14 cellular contexts compared by ENCODE assay signal in genomic region chr5:31853398-31854135, GRCh38.
DNase-seq lines count a peak whose midpoint lies in the region; ATAC-seq and TF ChIP-seq lines count a peak whose summit lies in the region.
"Had no signal": no experiment of that assay in that cellular context is flagged by ENCODE, and none has a peak within 500 bp of the region (broad histone marks: within the 10 kb centered on the region; RNA-seq: fewer than 3 reads in every experiment).

No MANE protein-coding gene starts in this region.

- H3K27me3 ChIP-seq in iPS-15b (ENCODE audit: control insufficient read depth, insufficient read depth, low read length), result no peaks in the 10 kb centered on the region
- H3K27me3 ChIP-seq: adrenal gland had no signal

- no peak overlapping the region for H3K27ac Mint-ChIP-seq in T-helper 17 cell
- H3K27ac Mint-ChIP-seq: natural killer cell treated with Interleukin-12 subunit alpha and Interleukin-12 subunit beta and Interleukin-15 and Interleukin-18, amount 100 ng/mL, for 72 hours had no signal

- H3K36me3 ChIP-seq in HEK293 (ENCODE audit: control insufficient read depth in 2 of 2, insufficient read depth in 1 of 2, low read length in 2 of 2) (no peaks in the 10 kb centered on the region), iPS-15b (ENCODE audit: control insufficient read depth, insufficient read depth, low read length) (no peaks in the 10 kb centered on the region)
- H3K36me3 ChIP-seq: adrenal gland, HAP-1 had no signal

- H3K9ac ChIP-seq in iPS-15b (ENCODE audit: low read depth, low read length), result no peak overlapping the region

- H3K4me1 ChIP-seq in HEK293 (ENCODE audit: control insufficient read depth, insufficient read depth, low read length) (peaks cover 10% of the 10 kb centered on the region), iPS-15b (ENCODE audit: control insufficient read depth, insufficient read depth, low read length) (peaks cover 11% of the 10 kb centered on the region)

- DNase-seq in T-helper 17 cell (no peak), retina (peak; percentile 45), DMS79 treated with DMSO at 0.1 percent for 48 hours (lab: John Stamatoyannopoulos, UW) (no peak), dermis blood vessel endothelial cell (no peak), OCI-M2 (lab: John Stamatoyannopoulos, UW; ENCODE audit: unreplicated experiment) (no peak)
- DNase-seq: DMS79, NCI-H1694 treated with DMSO at 0.1 percent for 48 hours, SHP77 treated with DMSO at 0.1 percent for 48 hours had no signal

- POLR2A ChIA-PET in HEK293 (lab: Yijun Ruan, JAX), result no interaction called here

- CTCF ChIA-PET in HEK293 (lab: Yijun Ruan, JAX), result interaction anchor here (0.7 to 2.5 kb wide), 6 partner anchors 8 to 240 kb away, joined by 3 to 14 read pairs (median 4); no protein-coding TSS in a partner anchor

- peaks cover 47% of the 10 kb centered on the region for H3K27me3 Mint-ChIP-seq in T-helper 17 cell

- ATAC-seq in T-helper 17 cell, result no peak
- ATAC-seq in GM19035 (IDR thresholded peaks at IDR 0.05; ENCODE audit: unreplicated experiment), result no peak

- H3K4me3 ChIP-seq in HEK293 (ENCODE audit: low read depth, low read length) (no peak overlapping the region), iPS-15b (ENCODE audit: low read depth, low read length) (peak overlapping the region; percentile 89)

- H3K4me3 Mint-ChIP-seq in T-helper 17 cell, result peak overlapping the region; percentile 85
- H3K4me3 Mint-ChIP-seq: natural killer cell treated with Interleukin-12 subunit alpha and Interleukin-12 subunit beta and Interleukin-15 and Interleukin-18, amount 100 ng/mL, for 72 hours had no signal

- H3K27ac ChIP-seq in HEK293 (ENCODE audit: extremely low read depth, low read depth, low read length), result no peak overlapping the region

- no peaks in the 10 kb centered on the region for H3K9me3 ChIP-seq in HEK293 (ENCODE audit: control insufficient read depth, insufficient read depth, low read depth, low read length)
- no peaks in the 10 kb centered on the region for H3K9me3 ChIP-seq in T-helper 17 cell (ENCODE audit: control insufficient read depth, low read length, poor library complexity, severe bottlenecking)
- H3K9me3 ChIP-seq in iPS-15b (ENCODE audit: control insufficient read depth, insufficient read depth, low read length), result no peaks in the 10 kb centered on the region
- H3K9me3 ChIP-seq: adrenal gland, HAP-1 had no signal

- no peak for TF ChIP-seq CTCF in HEK293 (tag by site-specific recombination; IDR thresholded peaks at IDR 0.05)

- H3K4me1 Mint-ChIP-seq in T-helper 17 cell, result peaks cover 13% of the 10 kb centered on the region

- no peaks in the 10 kb centered on the region for H3K36me3 Mint-ChIP-seq in T-helper 17 cell (ENCODE audit: low read depth)
- H3K36me3 Mint-ChIP-seq: natural killer cell treated with Interleukin-12 subunit alpha and Interleukin-12 subunit beta and Interleukin-15 and Interleukin-18, amount 100 ng/mL, for 72 hours had no signal

TF ChIP-seq in HEK293, 187 proteins besides CTCF, POLR2A, EP300 and RAD21:
- TF ChIP-seq KLF8 (tag by site-specific recombination; IDR thresholded peaks at IDR 0.05) (no peak), HIC1 (tag by site-specific recombination; IDR thresholded peaks at IDR 0.05) (no peak), SP7 (tag by site-specific recombination; IDR thresholded peaks at IDR 0.05) (peak; percentile 74; the same call in 1 of the 2 replicates), ZNF221 (tag by site-specific recombination; IDR thresholded peaks at IDR 0.05; ENCODE audit: borderline replicate concordance) (no peak), ZBTB20 (tag by site-specific recombination; IDR thresholded peaks at IDR 0.05) (0 out of 2 replicates have a peak, but pooled peaks have one; percentile 14), GFI1B (tag by site-specific recombination; IDR thresholded peaks at IDR 0.05) (no peak), ZNF549 (tag by site-specific recombination; IDR thresholded peaks at IDR 0.05) (no peak), SCRT2 (tag by site-specific recombination; IDR thresholded peaks at IDR 0.05) (peak; percentile 76; the same call in 1 of the 2 replicates), ZFHX2 (tag by site-specific recombination; conservative IDR thresholded peaks at IDR 0.05) (no peak), ZNF473 (tag by site-specific recombination; IDR thresholded peaks at IDR 0.05) (no peak), GLIS1 (tag by site-specific recombination; IDR thresholded peaks at IDR 0.05) (peak; percentile 56), ZIC2 (tag by site-specific recombination; IDR thresholded peaks at IDR 0.05) (peak; percentile 53)
TF ChIP-seq in HEK293: peak in this region for 5.
